In the genomic region with DNA sequence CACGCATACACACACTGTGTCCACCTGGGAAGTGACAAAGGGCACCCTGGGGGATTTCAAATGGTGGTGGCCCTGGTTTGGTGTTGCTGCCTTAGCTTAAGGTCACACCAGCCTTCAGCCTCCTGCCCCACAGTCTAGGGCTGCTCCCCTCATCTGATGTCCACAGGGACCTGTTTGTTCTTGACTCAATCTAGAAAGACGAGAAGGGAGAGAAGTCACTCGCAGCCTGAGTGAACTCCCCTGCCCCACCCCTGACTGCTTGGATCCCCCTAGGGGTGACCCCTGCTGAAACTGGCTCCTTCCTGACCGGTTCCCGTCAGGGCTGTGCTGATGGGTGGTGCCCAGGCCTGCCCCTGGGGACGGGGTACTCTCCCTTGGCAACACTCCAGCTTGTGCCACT, we compare ENCODE assay signal across 12 cellular contexts. TPM values are rescaled to one million over a fixed set of nuclear protein-coding genes. Genes with fewer than 3 reads are reported as not detected.
"Had no signal": no experiment of that assay in that cellular context is flagged by ENCODE, and none has a peak within 500 bp of the region (broad histone marks: within the 10 kb centered on the region; RNA-seq: fewer than 3 reads in every experiment).

No MANE protein-coding gene starts in this region.

RNA-seq across cellular contexts. Expression of a gene that starts 14.9 kb away (rescaled TPM):
- total RNA-seq: esophagus squamous epithelium, gastroesophageal sphincter, left ventricle myocardium inferior, lower lobe of right lung, omental fat pad, prostate gland, renal cortical epithelial cell, smooth muscle cell, subcutaneous adipose tissue, transverse colon, ureter had no signal
- polyA plus RNA-seq: keratinocyte, smooth muscle cell had no signal
